Comparison of ENCODE assay signal across 8 cellular contexts in the genomic region with DNA sequence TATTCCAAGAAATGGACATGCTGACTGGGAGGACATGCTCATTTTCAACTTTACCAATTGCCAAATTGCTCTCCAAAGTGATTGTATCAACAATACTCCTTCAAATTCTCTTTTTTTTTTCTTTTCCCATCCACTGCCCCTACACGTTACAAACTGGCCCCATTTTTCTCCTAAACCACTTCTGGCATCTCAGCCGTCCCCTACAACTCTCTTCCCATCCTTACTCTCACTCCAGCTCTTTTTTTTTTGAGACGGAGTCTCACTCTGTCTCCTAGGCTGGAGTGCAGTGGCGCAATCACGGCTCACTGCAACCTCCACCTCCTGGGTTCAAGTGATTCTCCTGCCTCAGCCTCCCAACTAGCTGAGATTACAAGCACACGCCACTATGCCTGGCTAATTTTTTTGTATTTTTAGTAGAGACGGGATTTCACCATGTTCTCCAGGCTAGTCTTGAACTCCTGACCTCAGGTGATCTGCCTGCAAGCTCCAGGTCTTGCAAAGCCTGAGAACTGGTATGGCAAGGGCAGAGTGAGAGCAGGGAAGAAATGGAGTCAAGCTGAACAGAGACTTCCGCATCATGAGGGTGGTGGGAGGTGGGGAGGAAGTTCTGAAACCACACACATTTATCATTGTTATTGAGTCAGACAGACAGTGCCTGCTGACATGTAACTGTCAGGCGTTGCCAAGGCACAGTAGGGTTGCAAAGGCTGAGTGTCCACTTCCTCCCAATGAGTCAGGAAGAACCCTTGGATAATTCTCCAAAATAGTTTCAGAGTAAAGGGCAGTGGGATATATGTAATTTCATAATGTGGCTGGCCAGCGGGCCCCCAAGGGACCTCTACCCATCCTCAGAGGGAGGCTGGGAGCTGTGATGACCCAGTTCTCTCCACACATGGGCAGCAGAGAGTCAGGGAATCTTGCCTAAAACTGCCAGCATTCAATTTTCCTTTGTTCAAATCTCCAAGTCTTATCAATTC. TPM values are rescaled to one million over a fixed set of nuclear protein-coding genes. Genes with fewer than 3 reads are reported as not detected.
DNase-seq lines count a peak whose midpoint lies in the region; ATAC-seq and TF ChIP-seq lines count a peak whose summit lies in the region.

No MANE protein-coding gene starts in this region.

- H3K4me1 Mint-ChIP-seq in GM23338: peaks cover 7% of the 10 kb centered on the region; the same call in 2 of the 3 replicates

- H3K27ac Mint-ChIP-seq in GM23338: no peak overlapping the region

- H3K9me3 ChIP-seq in PC-9 (ENCODE audit: insufficient read depth, low read depth) (no peaks in the 10 kb centered on the region), spleen (no peaks in the 10 kb centered on the region)

- H3F3A ChIP-seq in GM23338 (replicated peaks; ENCODE audit: low read depth) (peaks cover 2% of the 10 kb centered on the region), PC-9 (ENCODE audit: insufficient read depth, low read depth) (peaks cover 16% of the 10 kb centered on the region)

- 32 to 42% (median 38%) methylated on average over 10 of the region's 10 CpGs for WGBS in spleen, 5 donors

- H3K36me3 Mint-ChIP-seq in GM23338 (ENCODE audit: low read depth): no peaks in the 10 kb centered on the region

- TF ChIP-seq CTCF in BJ (IDR thresholded peaks at IDR 0.05; ENCODE audit: insufficient read depth, low read depth, low read length): peak; percentile 48
- TF ChIP-seq CTCF in GM23338 (conservative IDR thresholded peaks at IDR 0.05; ENCODE audit: low read depth in 2 of 2): peak; percentile 47 to 56
- peak; percentile 43; the same call in 1 of the 2 replicates for TF ChIP-seq CTCF in PC-9 (conservative IDR thresholded peaks at IDR 0.05)
- TF ChIP-seq CTCF in foreskin keratinocyte (conservative IDR thresholded peaks at IDR 0.05): peak; percentile 43
- peak in 7 of 11 experiments; percentile 9 to 34 (median 24) for TF ChIP-seq CTCF in spleen (IDR thresholded peaks at IDR 0.05 in 8 of 11, conservative IDR thresholded peaks at IDR 0.05 in 3 of 11)

- POLR2A ChIA-PET in BJ (lab: Charles Lee): no interaction called here
- POLR2A ChIA-PET in PC-9 (lab: Charles Lee; ENCODE audit: unreplicated experiment): interaction anchor here (0.6 to 0.8 kb wide), 2 partner anchors 12 to 594 kb away, joined by 3 to 4 read pairs; no protein-coding TSS in a partner anchor

- H2AFZ ChIP-seq in GM23338 (no peak overlapping the region), PC-9 (no peak overlapping the region)

- no peaks in the 10 kb centered on the region for H4K20me1 ChIP-seq in GM23338 (replicated peaks; ENCODE audit: insufficient read depth)
- no peaks in the 10 kb centered on the region for H4K20me1 ChIP-seq in PC-9 (ENCODE audit: insufficient read depth)

- no peak for DNase-seq in BJ (ENCODE audit: low read depth)
- peak; percentile 42 for DNase-seq in GM23338 (ENCODE audit: low spot score)
- DNase-seq in PC-9: peak; percentile 75 to 95
- peak; percentile 47 for DNase-seq in activated T-cell treated with anti-CD3 and anti-CD28 coated beads for 48 hours (ENCODE audit: low read depth)
- peak; percentile 87 to 93 for DNase-seq in foreskin keratinocyte
- DNase-seq in spleen: peak; percentile 85
- DNase-seq in HuH-7 (ENCODE audit: low spot score): no peak

- CTCF ChIA-PET in BJ (lab: Yijun Ruan, JAX) (interaction anchor here (0.7 kb wide), 1 partner anchor 351 kb away, joined by 4 read pairs; no protein-coding TSS in a partner anchor), PC-9 (lab: Charles Lee) (interaction anchor here (0.6 to 0.7 kb wide), 2 partner anchors 315 to 749 kb away, joined by 3 to 4 read pairs; no protein-coding TSS in a partner anchor)

- ATAC-seq in GM23338 (peak; percentile 44; the same call in 2 of the 3 replicates), foreskin keratinocyte (peak; percentile 96), GM21423 (IDR thresholded peaks at IDR 0.05; ENCODE audit: unreplicated experiment) (no peak)

- intact Hi-C loops in PC-9 (cut with micrococcal nuclease; ENCODE audit: unreplicated experiment) (no loop called here), spleen (cut with DNase I; ENCODE audit: low total_unique reads) (no loop called here)

- H3K4me3 ChIP-seq in BJ (ENCODE audit: low read depth, low read length) (no peak overlapping the region), GM23338 (no peak overlapping the region), PC-9 (no peak overlapping the region), spleen (peak overlapping the region in 1 of 8 donors; percentile 50)

- H3K27me3 Mint-ChIP-seq in GM23338 (ENCODE audit: insufficient read depth, low read depth, poor library complexity): peaks cover 10% of the 10 kb centered on the region

- H3K36me3 ChIP-seq in BJ (ENCODE audit: control insufficient read depth, insufficient read depth, low read length): no peaks in the 10 kb centered on the region
- H3K36me3 ChIP-seq in GM23338 (ENCODE audit: insufficient read depth): no peaks in the 10 kb centered on the region
- H3K36me3 ChIP-seq in PC-9 (ENCODE audit: low read depth): no peaks in the 10 kb centered on the region
- no peaks in the 10 kb centered on the region for H3K36me3 ChIP-seq in spleen

- H3K79me2 ChIP-seq in GM23338 (replicated peaks; ENCODE audit: insufficient read depth) (no peaks in the 10 kb centered on the region), PC-9 (ENCODE audit: low read depth) (no peaks in the 10 kb centered on the region)

- H3K27ac ChIP-seq in GM23338 (ENCODE audit: low read depth) (no peak overlapping the region), PC-9 (peak overlapping the region; percentile 84), foreskin keratinocyte (no peak overlapping the region), spleen (peak overlapping the region; percentile 6 to 92 (median 79))

- no peak overlapping the region for H3K4me3 Mint-ChIP-seq in GM23338

- H3K27me3 ChIP-seq in BJ (ENCODE audit: control insufficient read depth, insufficient read depth, low read length) (no peaks in the 10 kb centered on the region), GM23338 (ENCODE audit: insufficient read depth) (no peaks in the 10 kb centered on the region), PC-9 (ENCODE audit: insufficient read depth, low read depth) (no peaks in the 10 kb centered on the region), foreskin keratinocyte (no peaks in the 10 kb centered on the region), spleen (replicated peaks in 1 of 7) (no peaks in the 10 kb centered on the region)

- H3K9me2 ChIP-seq in GM23338 (ENCODE audit: insufficient read depth) (no peaks in the 10 kb centered on the region), PC-9 (ENCODE audit: insufficient read depth) (no peaks in the 10 kb centered on the region)

- TF ChIP-seq POLR2A in spleen (IDR thresholded peaks at IDR 0.05): no peak

- no peaks in the 10 kb centered on the region for H3K9me3 Mint-ChIP-seq in GM23338

- H3K4me1 ChIP-seq in GM23338 (ENCODE audit: insufficient read depth) (peaks cover 3% of the 10 kb centered on the region), PC-9 (replicated peaks; ENCODE audit: insufficient read depth) (peaks cover 10% of the 10 kb centered on the region), foreskin keratinocyte (peaks cover 9% of the 10 kb centered on the region), spleen (peaks cover 7 to 37% (median 28%) of the 10 kb centered on the region in 6 donors)

- no TSS peak for BruUV-seq in PC-9 (replicated peaks; lab: Mats Ljungman, UMichigan)

- no peak overlapping the region for H3K4me2 ChIP-seq in GM23338
- H3K4me2 ChIP-seq in PC-9: peak overlapping the region; percentile 46

TF ChIP-seq in GM23338, 12 proteins besides CTCF, POLR2A, EP300 and RAD21 (continues in another document):
- TF ChIP-seq POLR2AphosphoS5 (IDR thresholded peaks at IDR 0.05; ENCODE audit: low read depth): no peak
- TF ChIP-seq, protein P1, sequence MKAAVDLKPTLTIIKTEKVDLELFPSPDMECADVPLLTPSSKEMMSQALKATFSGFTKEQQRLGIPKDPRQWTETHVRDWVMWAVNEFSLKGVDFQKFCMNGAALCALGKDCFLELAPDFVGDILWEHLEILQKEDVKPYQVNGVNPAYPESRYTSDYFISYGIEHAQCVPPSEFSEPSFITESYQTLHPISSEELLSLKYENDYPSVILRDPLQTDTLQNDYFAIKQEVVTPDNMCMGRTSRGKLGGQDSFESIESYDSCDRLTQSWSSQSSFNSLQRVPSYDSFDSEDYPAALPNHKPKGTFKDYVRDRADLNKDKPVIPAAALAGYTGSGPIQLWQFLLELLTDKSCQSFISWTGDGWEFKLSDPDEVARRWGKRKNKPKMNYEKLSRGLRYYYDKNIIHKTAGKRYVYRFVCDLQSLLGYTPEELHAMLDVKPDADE (IDR thresholded peaks at IDR 0.05): no peak
- TF ChIP-seq ZNF114 (CRISPR knock-in tag; IDR thresholded peaks at IDR 0.05): no peak
- TF ChIP-seq CREB1 (CRISPR knock-in tag; IDR thresholded peaks at IDR 0.05; ENCODE audit: low read depth): no peak

RNA-seq across cellular contexts. Expression of a gene that starts 17.4 kb away (rescaled TPM):
- not detected in 2 replicates for polyA plus RNA-seq in BJ (2011; rRNA removed)
- polyA minus RNA-seq in BJ (2011; rRNA and poly(A)+ RNA removed): not detected in 2 replicates
- not detected in 2 replicates for total RNA-seq in GM23338 (2014; rRNA removed; shearing (Covaris generic))
- not detected in 2 replicates for polyA plus RNA-seq in GM23338 (2016; fragmentation: Nextera tagmentation; extraction: Ambion mirVana)
- total RNA-seq in PC-9 (2021): not detected in 2 replicates
- total RNA-seq in foreskin keratinocyte: not detected in 2 replicates
- polyA plus RNA-seq in foreskin keratinocyte: not detected in 2 replicates
- 1 to 10 TPM in 3 of 7 donors, not detected in 4; 1.7 to 5.2 (median 3.9) TPM for total RNA-seq in spleen
- under 1 TPM; 0.45 to 0.94 (median 0.80) TPM for polyA plus RNA-seq in spleen

RNA-seq across cellular contexts. Expression of a gene that starts 33.6 kb away (rescaled TPM):
- 148 and 304 TPM in 2 replicates for polyA plus RNA-seq in BJ (2011; rRNA removed)
- 150 and 189 TPM in 2 replicates for polyA minus RNA-seq in BJ (2011; rRNA and poly(A)+ RNA removed)
- 168 and 184 TPM in 2 replicates for total RNA-seq in GM23338 (2014; rRNA removed; shearing (Covaris generic))
- polyA plus RNA-seq in GM23338 (2016; fragmentation: Nextera tagmentation; extraction: Ambion mirVana): 118 and 119 TPM in 2 replicates
- 119 and 183 TPM in 2 replicates for total RNA-seq in PC-9 (2021)
- total RNA-seq in foreskin keratinocyte: 281 and 301 TPM in 2 replicates
- 190 and 204 TPM in 2 replicates for polyA plus RNA-seq in foreskin keratinocyte
- total RNA-seq in spleen: 100 to 1,000 TPM; 209 to 254 (median 233) TPM
- polyA plus RNA-seq in spleen: 100 to 1,000 TPM; 108 to 165 (median 155) TPM

RNA-seq across cellular contexts. Expression of a gene that starts 42.0 kb away (rescaled TPM):
- polyA plus RNA-seq in BJ (2011; rRNA removed): not detected in 2 replicates
- polyA minus RNA-seq in BJ (2011; rRNA and poly(A)+ RNA removed): not detected in 2 replicates
- not detected in 2 replicates for total RNA-seq in GM23338 (2014; rRNA removed; shearing (Covaris generic))
- not detected in 2 replicates for polyA plus RNA-seq in GM23338 (2016; fragmentation: Nextera tagmentation; extraction: Ambion mirVana)
- total RNA-seq in PC-9 (2021): not detected in 2 replicates
- not detected in 2 replicates for total RNA-seq in foreskin keratinocyte
- polyA plus RNA-seq in foreskin keratinocyte: not detected in 2 replicates
- 1 to 10 TPM in 2 of 7 donors, under 1 TPM in 1, not detected in 4; 0.60 to 1.8 (median 1.3) TPM for total RNA-seq in spleen
- polyA plus RNA-seq in spleen: under 1 TPM; 0.08 to 0.38 (median 0.24) TPM

Comparison
In these comparisons a context has a peak if more than half of its experiments do, and no peak if none do; other contexts are left out.
1. DNase-seq: peak in GM23338 (single experiment), PC-9 (2 of 2), activated T-cell treated with anti-CD3 and anti-CD28 coated beads for 48 hours (single experiment), foreskin keratinocyte (2 of 2) and spleen (single experiment); none in BJ (single experiment) and HuH-7 (single experiment).
2. H3K27ac ChIP-seq: peak in PC-9 (single experiment) and spleen (8 of 8); none in GM23338 (single experiment) and foreskin keratinocyte (single experiment).
3. Peak in every context shown above with its lines, with median percentiles within 50 percentile points of each other: CTCF ChIP-seq.